In the genomic region with DNA sequence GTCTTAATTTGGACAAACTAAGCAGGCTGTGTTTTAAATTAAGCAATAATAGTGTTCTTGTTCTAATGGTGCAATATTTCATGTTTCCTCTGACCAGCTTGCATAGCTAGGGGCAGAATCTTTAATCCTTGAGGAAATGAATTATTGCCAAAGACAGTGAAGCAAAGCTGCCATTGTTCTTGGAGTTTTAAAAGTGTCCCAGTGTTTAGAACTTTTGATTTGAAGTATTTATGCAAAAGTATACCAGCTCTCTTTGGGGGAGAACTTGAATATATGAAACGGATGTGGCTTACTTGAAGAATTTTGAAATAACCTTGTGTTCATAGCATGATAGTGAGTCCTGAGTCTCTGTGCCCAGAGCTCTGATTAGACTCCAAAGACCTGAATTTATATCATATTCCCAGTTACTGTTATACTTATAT, we compare ENCODE assay signal across 15 cellular contexts. TPM values are rescaled to one million over a fixed set of nuclear protein-coding genes. Genes with fewer than 3 reads are reported as not detected.
DNase-seq lines count a peak whose midpoint lies in the region; ATAC-seq and TF ChIP-seq lines count a peak whose summit lies in the region.
"Had no signal": no experiment of that assay in that cellular context is flagged by ENCODE, and none has a peak within 500 bp of the region (broad histone marks: within the 10 kb centered on the region; RNA-seq: fewer than 3 reads in every experiment).

No MANE protein-coding gene starts in this region.

- peak overlapping the region; percentile 10 for H3K4me3 Mint-ChIP-seq in activated CD4-positive, alpha-beta T cell treated with anti-CD3 and anti-CD28 coated beads, Interleukin-2, amount 10 ng/mL, durations not matched to agents 7 days and 5 days
- H3K4me3 Mint-ChIP-seq in activated T-helper 17 cell treated with anti-CD3 and anti-CD28 coated beads, Interleukin-2, amount 50 U/mL, for 72 hours, result peak overlapping the region; percentile 58
- H3K4me3 Mint-ChIP-seq in natural killer cell treated with Interleukin-12 subunit alpha and Interleukin-12 subunit beta and Interleukin-15 and Interleukin-18, amount 100 ng/mL, for 72 hours, result peak overlapping the region; percentile 66

- H3K27me3 Mint-ChIP-seq in activated CD4-positive, alpha-beta T cell treated with anti-CD3 and anti-CD28 coated beads, Interleukin-2, amount 10 ng/mL, durations not matched to agents 7 days and 5 days, result peaks cover 3% of the 10 kb centered on the region
- no peaks in the 10 kb centered on the region for H3K27me3 Mint-ChIP-seq in activated T-helper 17 cell treated with anti-CD3 and anti-CD28 coated beads, Interleukin-2, amount 50 U/mL, for 72 hours
- no peaks in the 10 kb centered on the region for H3K27me3 Mint-ChIP-seq in natural killer cell treated with Interleukin-12 subunit alpha and Interleukin-12 subunit beta and Interleukin-15 and Interleukin-18, amount 100 ng/mL, for 72 hours

- H3K9me3 ChIP-seq in Loucy (ENCODE audit: insufficient read depth, low read depth, low read length) (no peaks in the 10 kb centered on the region), upper lobe of right lung (no peaks in the 10 kb centered on the region)

- TF ChIP-seq CTCF in Loucy (conservative IDR thresholded peaks at IDR 0.05; ENCODE audit: low read length) (no peak), upper lobe of right lung (IDR thresholded peaks at IDR 0.05) (no peak)

- H3K36me3 Mint-ChIP-seq in activated CD4-positive, alpha-beta T cell treated with anti-CD3 and anti-CD28 coated beads, Interleukin-2, amount 10 ng/mL, durations not matched to agents 7 days and 5 days (ENCODE audit: low read depth), result peaks cover 15% of the 10 kb centered on the region
- no peaks in the 10 kb centered on the region for H3K36me3 Mint-ChIP-seq in activated T-helper 17 cell treated with anti-CD3 and anti-CD28 coated beads, Interleukin-2, amount 50 U/mL, for 72 hours (ENCODE audit: low read depth)
- H3K36me3 Mint-ChIP-seq in natural killer cell treated with Interleukin-12 subunit alpha and Interleukin-12 subunit beta and Interleukin-15 and Interleukin-18, amount 100 ng/mL, for 72 hours, result no peaks in the 10 kb centered on the region

- H3K79me2 ChIP-seq in Loucy (ENCODE audit: insufficient read depth, low read length), result peaks cover 58% of the 10 kb centered on the region

- H4K20me1 ChIP-seq in Loucy (ENCODE audit: insufficient read depth, low read length, poor library complexity, severe bottlenecking), result no peaks in the 10 kb centered on the region

- no peaks in the 10 kb centered on the region for H3K27me3 ChIP-seq in Loucy (ENCODE audit: insufficient read depth, low read length, poor library complexity, severe bottlenecking)
- H3K27me3 ChIP-seq in upper lobe of right lung, result no peaks in the 10 kb centered on the region

- H3K9me2 ChIP-seq in Loucy (replicated peaks; ENCODE audit: low read depth, low read length), result no peaks in the 10 kb centered on the region

- POLR2A ChIA-PET in activated CD4-positive, alpha-beta T cell treated with anti-CD3 and anti-CD28 coated beads, Interleukin-2, amount 10 ng/mL, durations not matched to agents 7 days and 5 days (lab: Charles Lee), result no interaction called here

- no peaks in the 10 kb centered on the region for H3K9me3 Mint-ChIP-seq in activated CD4-positive, alpha-beta T cell treated with anti-CD3 and anti-CD28 coated beads, Interleukin-2, amount 10 ng/mL, durations not matched to agents 7 days and 5 days
- H3K9me3 Mint-ChIP-seq in activated T-helper 17 cell treated with anti-CD3 and anti-CD28 coated beads, Interleukin-2, amount 50 U/mL, for 72 hours, result no peaks in the 10 kb centered on the region
- H3K9me3 Mint-ChIP-seq in natural killer cell treated with Interleukin-12 subunit alpha and Interleukin-12 subunit beta and Interleukin-15 and Interleukin-18, amount 100 ng/mL, for 72 hours, result no peaks in the 10 kb centered on the region

- H3K4me2 ChIP-seq in Loucy (ENCODE audit: low read depth, low read length, poor library complexity, severe bottlenecking), result peak overlapping the region; percentile 83

- peak overlapping the region; percentile 17 for H3K27ac Mint-ChIP-seq in activated CD4-positive, alpha-beta T cell treated with anti-CD3 and anti-CD28 coated beads, Interleukin-2, amount 10 ng/mL, durations not matched to agents 7 days and 5 days
- H3K27ac Mint-ChIP-seq in activated T-helper 17 cell treated with anti-CD3 and anti-CD28 coated beads, Interleukin-2, amount 50 U/mL, for 72 hours, result no peak overlapping the region
- peak overlapping the region; percentile 7 to 67 for H3K27ac Mint-ChIP-seq in natural killer cell treated with Interleukin-12 subunit alpha and Interleukin-12 subunit beta and Interleukin-15 and Interleukin-18, amount 100 ng/mL, for 72 hours

- H3F3A ChIP-seq in Loucy (ENCODE audit: low read depth), result peaks cover 12% of the 10 kb centered on the region

- H3K4me1 ChIP-seq in Loucy (ENCODE audit: insufficient read depth, low read length, poor library complexity, severe bottlenecking) (peaks cover 82% of the 10 kb centered on the region), upper lobe of right lung (peaks cover 24% of the 10 kb centered on the region)

- peak overlapping the region; percentile 29 for H3K9ac ChIP-seq in Loucy (ENCODE audit: low read depth, low read length, poor library complexity, severe bottlenecking)

- H3K4me3 ChIP-seq in Loucy (ENCODE audit: low read length, poor library complexity, severe bottlenecking) (no peak overlapping the region), upper lobe of right lung (no peak overlapping the region)
- H3K4me3 ChIP-seq: SK-N-MC had no signal

- no peaks in the 10 kb centered on the region for H3K36me3 ChIP-seq in Loucy (ENCODE audit: insufficient read depth, low read length)
- H3K36me3 ChIP-seq in upper lobe of right lung, result no peaks in the 10 kb centered on the region

- no peak overlapping the region for H3K27ac ChIP-seq in upper lobe of right lung
- H3K27ac ChIP-seq: SK-N-MC had no signal

- intact Hi-C loops in upper lobe of right lung (cut with DNase I), result loop anchor here (5.0 kb wide), 1 partner anchor 288 kb away; no protein-coding TSS in a partner anchor

- H3K4me1 Mint-ChIP-seq in activated CD4-positive, alpha-beta T cell treated with anti-CD3 and anti-CD28 coated beads, Interleukin-2, amount 10 ng/mL, durations not matched to agents 7 days and 5 days, result peaks cover 82% of the 10 kb centered on the region
- H3K4me1 Mint-ChIP-seq in activated T-helper 17 cell treated with anti-CD3 and anti-CD28 coated beads, Interleukin-2, amount 50 U/mL, for 72 hours, result peaks cover 65% of the 10 kb centered on the region
- H3K4me1 Mint-ChIP-seq in natural killer cell treated with Interleukin-12 subunit alpha and Interleukin-12 subunit beta and Interleukin-15 and Interleukin-18, amount 100 ng/mL, for 72 hours (ENCODE audit: low read depth in 2 of 2), result peaks cover 63 to 72% of the 10 kb centered on the region in 2 donors

- no peak overlapping the region for H2AFZ ChIP-seq in Loucy (ENCODE audit: low read length)

- no peak for ATAC-seq in activated T-helper 17 cell treated with anti-CD3 and anti-CD28 coated beads, Interleukin-2, amount 50 U/mL, for 72 hours (replicated peaks)
- no peak for ATAC-seq in natural killer cell treated with Interleukin-12 subunit alpha and Interleukin-12 subunit beta and Interleukin-15 and Interleukin-18, amount 100 ng/mL, for 72 hours
- ATAC-seq in upper lobe of right lung (no peak), GM21526 (IDR thresholded peaks at IDR 0.05; ENCODE audit: low FRiP score, unreplicated experiment) (no peak)

- CTCF ChIA-PET in activated CD4-positive, alpha-beta T cell treated with anti-CD3 and anti-CD28 coated beads, Interleukin-2, amount 10 ng/mL, durations not matched to agents 7 days and 5 days (lab: Charles Lee), result interaction anchor here (1.0 to 5.2 kb wide), 12 partner anchors 11 to 1532 kb away, joined by 3 to 60 read pairs (median 5); a partner anchor contains a TSS

- DNase-seq in activated CD4-positive, alpha-beta T cell treated with anti-CD3 and anti-CD28 coated beads, Interleukin-2, amount 10 ng/mL, durations not matched to agents 7 days and 5 days, result no peak
- no peak for DNase-seq in activated CD4-positive, alpha-beta T cell treated with anti-CD3 and anti-CD28 coated beads for 48 hours
- DNase-seq in natural killer cell treated with Interleukin-12 subunit alpha and Interleukin-12 subunit beta and Interleukin-15 and Interleukin-18, amount 100 ng/mL, for 72 hours (ENCODE audit: low spot score), result no peak
- DNase-seq in upper lobe of right lung, result no peak
- no peak for DNase-seq in NCI-H526 treated with DMSO at 0.1 percent for 48 hours (lab: John Stamatoyannopoulos, UW)
- DNase-seq: activated CD4-positive, CD25-positive, alpha-beta regulatory T cell; DMS53; erythroblast; NCI-H1436 treated with DMSO at 0.1 percent for 48 hours; NCI-H526; trophoblast cell had no signal

RNA-seq across cellular contexts. Expression of a gene that starts 33.4 kb away (rescaled TPM):
- 10 to 100 TPM; 46.7 to 47.2 TPM for total RNA-seq in activated CD4-positive, alpha-beta T cell treated with anti-CD3 and anti-CD28 coated beads, Interleukin-2, amount 10 ng/mL, durations not matched to agents 7 days and 5 days
- total RNA-seq in activated T-helper 17 cell treated with anti-CD3 and anti-CD28 coated beads, Interleukin-2, amount 50 U/mL, for 72 hours, result 1 to 10 TPM; 2.2 to 4.9 TPM
- total RNA-seq in natural killer cell treated with Interleukin-12 subunit alpha and Interleukin-12 subunit beta and Interleukin-15 and Interleukin-18, amount 100 ng/mL, for 72 hours, result 10 to 100 TPM; 15.6 to 36.9 TPM
- 73.0 TPM for total RNA-seq in upper lobe of right lung

Comparison
In these comparisons a context has a peak if more than half of its experiments do, and no peak if none do; other contexts are left out.
1. H3K4me3 Mint-ChIP-seq: peak in every context shown above with its lines; median percentile 66 in natural killer cell treated with Interleukin-12 subunit alpha and Interleukin-12 subunit beta and Interleukin-15 and Interleukin-18, amount 100 ng/mL, for 72 hours; 58 in activated T-helper 17 cell treated with anti-CD3 and anti-CD28 coated beads, Interleukin-2, amount 50 U/mL, for 72 hours; 10 in activated CD4-positive, alpha-beta T cell treated with anti-CD3 and anti-CD28 coated beads, Interleukin-2, amount 10 ng/mL, durations not matched to agents 7 days and 5 days.